ENCODE assay signal across 1 cellular context in the genomic region with DNA sequence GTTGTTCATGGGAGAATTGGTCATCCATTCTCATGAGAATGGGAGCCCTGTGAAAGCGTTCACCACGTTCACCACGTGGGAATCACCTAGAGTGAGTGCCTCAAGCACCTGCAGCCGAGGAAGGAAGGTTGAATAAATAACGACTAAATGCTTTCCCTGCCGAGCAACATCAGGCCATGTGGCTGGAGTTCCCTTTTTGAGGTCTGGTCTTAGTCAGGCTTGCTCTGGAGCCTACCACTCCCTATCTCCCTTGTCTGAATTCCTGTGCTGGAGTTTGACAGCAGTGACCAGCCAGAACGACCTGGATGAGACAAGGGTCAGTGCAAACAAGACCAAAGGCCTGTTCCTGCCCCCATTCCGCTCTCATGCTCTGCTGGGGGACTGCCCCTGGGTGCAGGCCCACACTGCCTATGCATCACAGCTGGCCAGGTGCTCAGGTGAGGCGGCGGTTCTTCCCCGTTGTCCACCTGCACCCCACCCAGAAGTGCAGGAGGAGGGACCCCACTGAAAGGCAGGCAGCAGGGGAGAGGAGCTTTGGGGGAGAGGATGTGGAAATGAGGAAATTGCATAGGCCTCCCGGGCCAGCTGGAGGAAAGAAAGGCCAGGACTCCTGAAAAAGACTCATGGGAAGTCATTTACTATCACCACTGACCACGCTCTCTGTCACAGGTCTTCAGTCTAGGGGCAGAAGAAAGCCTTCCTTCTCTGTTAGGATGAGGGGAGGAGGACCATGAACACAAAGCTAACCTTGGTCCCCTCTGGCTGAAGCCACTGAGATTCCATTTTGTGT.
TF ChIP-seq lines count a peak whose summit lies in the region.

No MANE protein-coding gene starts in this region.

TF ChIP-seq in GM23338, 12 proteins besides CTCF, POLR2A, EP300 and RAD21 (continued from another document):
- TF ChIP-seq, protein P1, sequence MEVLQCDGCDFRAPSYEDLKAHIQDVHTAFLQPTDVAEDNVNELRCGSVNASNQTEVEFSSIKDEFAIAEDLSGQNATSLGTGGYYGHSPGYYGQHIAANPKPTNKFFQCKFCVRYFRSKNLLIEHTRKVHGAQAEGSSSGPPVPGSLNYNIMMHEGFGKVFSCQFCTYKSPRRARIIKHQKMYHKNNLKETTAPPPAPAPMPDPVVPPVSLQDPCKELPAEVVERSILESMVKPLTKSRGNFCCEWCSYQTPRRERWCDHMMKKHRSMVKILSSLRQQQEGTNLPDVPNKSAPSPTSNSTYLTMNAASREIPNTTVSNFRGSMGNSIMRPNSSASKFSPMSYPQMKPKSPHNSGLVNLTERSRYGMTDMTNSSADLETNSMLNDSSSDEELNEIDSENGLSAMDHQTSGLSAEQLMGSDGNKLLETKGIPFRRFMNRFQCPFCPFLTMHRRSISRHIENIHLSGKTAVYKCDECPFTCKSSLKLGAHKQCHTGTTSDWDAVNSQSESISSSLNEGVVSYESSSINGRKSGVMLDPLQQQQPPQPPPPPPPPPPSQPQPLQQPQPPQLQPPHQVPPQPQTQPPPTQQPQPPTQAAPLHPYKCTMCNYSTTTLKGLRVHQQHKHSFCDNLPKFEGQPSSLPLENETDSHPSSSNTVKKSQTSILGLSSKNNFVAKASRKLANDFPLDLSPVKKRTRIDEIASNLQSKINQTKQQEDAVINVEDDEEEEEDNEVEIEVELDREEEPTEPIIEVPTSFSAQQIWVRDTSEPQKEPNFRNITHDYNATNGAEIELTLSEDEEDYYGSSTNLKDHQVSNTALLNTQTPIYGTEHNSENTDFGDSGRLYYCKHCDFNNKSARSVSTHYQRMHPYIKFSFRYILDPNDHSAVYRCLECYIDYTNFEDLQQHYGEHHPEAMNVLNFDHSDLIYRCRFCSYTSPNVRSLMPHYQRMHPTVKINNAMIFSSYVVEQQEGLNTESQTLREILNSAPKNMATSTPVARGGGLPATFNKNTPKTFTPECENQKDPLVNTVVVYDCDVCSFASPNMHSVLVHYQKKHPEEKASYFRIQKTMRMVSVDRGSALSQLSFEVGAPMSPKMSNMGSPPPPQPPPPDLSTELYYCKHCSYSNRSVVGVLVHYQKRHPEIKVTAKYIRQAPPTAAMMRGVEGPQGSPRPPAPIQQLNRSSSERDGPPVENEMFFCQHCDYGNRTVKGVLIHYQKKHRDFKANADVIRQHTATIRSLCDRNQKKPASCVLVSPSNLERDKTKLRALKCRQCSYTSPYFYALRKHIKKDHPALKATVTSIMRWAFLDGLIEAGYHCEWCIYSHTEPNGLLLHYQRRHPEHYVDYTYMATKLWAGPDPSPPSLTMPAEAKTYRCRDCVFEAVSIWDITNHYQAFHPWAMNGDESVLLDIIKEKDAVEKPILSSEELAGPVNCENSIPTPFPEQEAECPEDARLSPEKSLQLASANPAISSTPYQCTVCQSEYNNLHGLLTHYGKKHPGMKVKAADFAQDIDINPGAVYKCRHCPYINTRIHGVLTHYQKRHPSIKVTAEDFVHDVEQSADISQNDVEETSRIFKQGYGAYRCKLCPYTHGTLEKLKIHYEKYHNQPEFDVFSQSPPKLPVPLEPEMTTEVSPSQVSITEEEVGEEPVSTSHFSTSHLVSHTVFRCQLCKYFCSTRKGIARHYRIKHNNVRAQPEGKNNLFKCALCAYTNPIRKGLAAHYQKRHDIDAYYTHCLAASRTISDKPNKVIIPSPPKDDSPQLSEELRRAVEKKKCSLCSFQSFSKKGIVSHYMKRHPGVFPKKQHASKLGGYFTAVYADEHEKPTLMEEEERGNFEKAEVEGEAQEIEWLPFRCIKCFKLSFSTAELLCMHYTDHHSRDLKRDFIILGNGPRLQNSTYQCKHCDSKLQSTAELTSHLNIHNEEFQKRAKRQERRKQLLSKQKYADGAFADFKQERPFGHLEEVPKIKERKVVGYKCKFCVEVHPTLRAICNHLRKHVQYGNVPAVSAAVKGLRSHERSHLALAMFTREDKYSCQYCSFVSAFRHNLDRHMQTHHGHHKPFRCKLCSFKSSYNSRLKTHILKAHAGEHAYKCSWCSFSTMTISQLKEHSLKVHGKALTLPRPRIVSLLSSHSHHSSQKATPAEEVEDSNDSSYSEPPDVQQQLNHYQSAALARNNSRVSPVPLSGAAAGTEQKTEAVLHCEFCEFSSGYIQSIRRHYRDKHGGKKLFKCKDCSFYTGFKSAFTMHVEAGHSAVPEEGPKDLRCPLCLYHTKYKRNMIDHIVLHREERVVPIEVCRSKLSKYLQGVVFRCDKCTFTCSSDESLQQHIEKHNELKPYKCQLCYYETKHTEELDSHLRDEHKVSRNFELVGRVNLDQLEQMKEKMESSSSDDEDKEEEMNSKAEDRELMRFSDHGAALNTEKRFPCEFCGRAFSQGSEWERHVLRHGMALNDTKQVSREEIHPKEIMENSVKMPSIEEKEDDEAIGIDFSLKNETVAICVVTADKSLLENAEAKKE (CRISPR knock-in tag; IDR thresholded peaks at IDR 0.05): no peak
- TF ChIP-seq EZH2 (IDR thresholded peaks at IDR 0.05; ENCODE audit: low read depth, unreplicated experiment) (no peak), CREB1 (CRISPR knock-in tag; IDR thresholded peaks at IDR 0.05; ENCODE audit: low read depth) (no peak)
- TF ChIP-seq, protein P2, sequence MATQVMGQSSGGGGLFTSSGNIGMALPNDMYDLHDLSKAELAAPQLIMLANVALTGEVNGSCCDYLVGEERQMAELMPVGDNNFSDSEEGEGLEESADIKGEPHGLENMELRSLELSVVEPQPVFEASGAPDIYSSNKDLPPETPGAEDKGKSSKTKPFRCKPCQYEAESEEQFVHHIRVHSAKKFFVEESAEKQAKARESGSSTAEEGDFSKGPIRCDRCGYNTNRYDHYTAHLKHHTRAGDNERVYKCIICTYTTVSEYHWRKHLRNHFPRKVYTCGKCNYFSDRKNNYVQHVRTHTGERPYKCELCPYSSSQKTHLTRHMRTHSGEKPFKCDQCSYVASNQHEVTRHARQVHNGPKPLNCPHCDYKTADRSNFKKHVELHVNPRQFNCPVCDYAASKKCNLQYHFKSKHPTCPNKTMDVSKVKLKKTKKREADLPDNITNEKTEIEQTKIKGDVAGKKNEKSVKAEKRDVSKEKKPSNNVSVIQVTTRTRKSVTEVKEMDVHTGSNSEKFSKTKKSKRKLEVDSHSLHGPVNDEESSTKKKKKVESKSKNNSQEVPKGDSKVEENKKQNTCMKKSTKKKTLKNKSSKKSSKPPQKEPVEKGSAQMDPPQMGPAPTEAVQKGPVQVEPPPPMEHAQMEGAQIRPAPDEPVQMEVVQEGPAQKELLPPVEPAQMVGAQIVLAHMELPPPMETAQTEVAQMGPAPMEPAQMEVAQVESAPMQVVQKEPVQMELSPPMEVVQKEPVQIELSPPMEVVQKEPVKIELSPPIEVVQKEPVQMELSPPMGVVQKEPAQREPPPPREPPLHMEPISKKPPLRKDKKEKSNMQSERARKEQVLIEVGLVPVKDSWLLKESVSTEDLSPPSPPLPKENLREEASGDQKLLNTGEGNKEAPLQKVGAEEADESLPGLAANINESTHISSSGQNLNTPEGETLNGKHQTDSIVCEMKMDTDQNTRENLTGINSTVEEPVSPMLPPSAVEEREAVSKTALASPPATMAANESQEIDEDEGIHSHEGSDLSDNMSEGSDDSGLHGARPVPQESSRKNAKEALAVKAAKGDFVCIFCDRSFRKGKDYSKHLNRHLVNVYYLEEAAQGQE (IDR thresholded peaks at IDR 0.05; ENCODE audit: unreplicated experiment): no peak
